1 cellular context compared by ENCODE assay signal in the genomic region with DNA sequence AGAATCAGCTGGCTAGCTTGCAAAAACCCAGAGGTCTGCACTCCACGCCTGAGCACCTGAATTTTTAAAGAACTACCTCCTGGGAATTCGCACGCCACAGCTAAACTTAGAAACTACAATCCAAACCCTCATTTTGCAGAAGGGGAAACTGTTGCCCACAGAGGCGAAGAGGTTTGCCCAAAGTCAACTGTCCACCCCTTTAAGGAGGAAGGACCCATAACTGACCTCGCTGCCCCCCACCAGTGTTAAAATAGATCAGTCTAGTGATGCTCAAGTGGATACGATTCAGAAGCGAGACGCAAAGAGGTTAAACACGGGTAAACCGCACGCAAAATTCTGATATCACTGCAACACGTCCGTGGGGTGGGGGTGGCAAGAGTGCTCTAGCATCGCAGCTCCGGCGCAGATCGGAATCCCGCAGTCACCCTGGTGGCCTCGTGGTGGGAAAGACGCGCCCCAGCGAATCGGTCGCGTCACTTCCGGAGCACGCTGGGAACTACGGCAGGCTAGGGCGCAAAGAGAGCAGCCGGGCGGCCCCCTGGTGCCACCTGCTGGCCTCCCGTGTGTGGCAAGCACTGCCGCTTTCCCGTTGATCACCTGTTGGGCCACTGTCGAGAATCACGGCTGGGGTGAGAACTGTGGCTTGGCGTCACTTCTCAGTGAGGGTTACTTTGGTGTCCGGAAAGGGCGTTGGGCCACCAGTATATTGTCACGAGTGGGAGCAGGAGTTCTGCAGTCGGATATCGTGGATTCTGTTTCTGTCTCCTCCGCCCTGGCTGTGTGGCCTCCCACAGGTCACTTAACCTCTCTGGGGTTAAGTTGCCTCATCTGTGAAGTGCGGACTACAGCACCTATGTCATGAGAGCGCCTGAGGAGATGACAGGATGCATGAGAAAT.
TF ChIP-seq lines count a peak whose summit lies in the region.

TSS of gene ALKBH2 (minus strand) at position 451 of the 897 bp plus-strand sequence. CDS start 686 bp downstream, outside the sequence.

TF ChIP-seq in K562, 482 proteins besides CTCF, POLR2A, EP300 and RAD21 (continued from another document and continues in another):
- TF ChIP-seq PATZ1 (CRISPR knock-in tag; IDR thresholded peaks at IDR 0.05; ENCODE audit: borderline replicate concordance) (no peak), ZNF780A (CRISPR knock-in tag; IDR thresholded peaks at IDR 0.05) (no peak), PML (IDR thresholded peaks at IDR 0.05; ENCODE audit: low read length) (peak; percentile 68), TAF1 (IDR thresholded peaks at IDR 0.05; ENCODE audit: control insufficient read depth, extremely low read depth, insufficient read depth, low read length, severe bottlenecking) (peak; percentile 56), U2AF2 (optimal IDR thresholded peaks at IDR 0.05; ENCODE audit: low read depth, low read length) (no peak), NRF1 (conservative IDR thresholded peaks at IDR 0.05 in 1 of 2, IDR thresholded peaks at IDR 0.05 in 1 of 2) (peak; percentile 81 to 85), SMAD1 (IDR thresholded peaks at IDR 0.05; ENCODE audit: low read depth, low read length, partially characterized antibody) (no peak), MNT (conservative IDR thresholded peaks at IDR 0.05) (peak; percentile 95 to 98), ETV1 (tag; conservative IDR thresholded peaks at IDR 0.05; ENCODE audit: low read depth) (peak; percentile 96), TBP (optimal IDR thresholded peaks at IDR 0.05; ENCODE audit: low read depth, low read length) (peak; percentile 88), KDM1A (IDR thresholded peaks at IDR 0.05) (peak; percentile 87 to 92), IFI16 (CRISPR knock-in tag; IDR thresholded peaks at IDR 0.05) (no peak), SOX6 (IDR thresholded peaks at IDR 0.05) (peak; percentile 65), ZHX1 (conservative IDR thresholded peaks at IDR 0.05; ENCODE audit: low read length) (peak; percentile 75; the same call in 1 of the 2 replicates), ZNF143 (CRISPR knock-in tag; IDR thresholded peaks at IDR 0.05) (peak; percentile 60), GABPB1 (CRISPR knock-in tag; IDR thresholded peaks at IDR 0.05) (peak; percentile 97), SLC30A9 (CRISPR knock-in tag; IDR thresholded peaks at IDR 0.05) (no peak), BACH1 (tag; IDR thresholded peaks at IDR 0.05) (no peak), SIN3A (IDR thresholded peaks at IDR 0.05; ENCODE audit: borderline replicate concordance in 2 of 2, control insufficient read depth in 1 of 2, low read depth in 2 of 2, low read length in 2 of 2) (peak; percentile 57 to 81; a peak in 1 of 4 replicates), HOXB6 (CRISPR knock-in tag; IDR thresholded peaks at IDR 0.05; ENCODE audit: borderline replicate concordance) (no peak), HDAC8 (tag; IDR thresholded peaks at IDR 0.05) (no peak), PRDM10 (IDR thresholded peaks at IDR 0.05; ENCODE audit: partially characterized antibody) (peak; percentile 79), ESRRA (IDR thresholded peaks at IDR 0.05; ENCODE audit: borderline replicate concordance, low read depth) (peak; percentile 83; the same call in 1 of the 2 replicates), MYBL2 (IDR thresholded peaks at IDR 0.05; ENCODE audit: low read depth) (no peak), MYBL2 (CRISPR knock-in tag; IDR thresholded peaks at IDR 0.05; ENCODE audit: borderline replicate concordance) (no peak), POLR2AphosphoS2 (IDR thresholded peaks at IDR 0.05; ENCODE audit: low read length) (no peak)
- TF ChIP-seq, protein P1, sequence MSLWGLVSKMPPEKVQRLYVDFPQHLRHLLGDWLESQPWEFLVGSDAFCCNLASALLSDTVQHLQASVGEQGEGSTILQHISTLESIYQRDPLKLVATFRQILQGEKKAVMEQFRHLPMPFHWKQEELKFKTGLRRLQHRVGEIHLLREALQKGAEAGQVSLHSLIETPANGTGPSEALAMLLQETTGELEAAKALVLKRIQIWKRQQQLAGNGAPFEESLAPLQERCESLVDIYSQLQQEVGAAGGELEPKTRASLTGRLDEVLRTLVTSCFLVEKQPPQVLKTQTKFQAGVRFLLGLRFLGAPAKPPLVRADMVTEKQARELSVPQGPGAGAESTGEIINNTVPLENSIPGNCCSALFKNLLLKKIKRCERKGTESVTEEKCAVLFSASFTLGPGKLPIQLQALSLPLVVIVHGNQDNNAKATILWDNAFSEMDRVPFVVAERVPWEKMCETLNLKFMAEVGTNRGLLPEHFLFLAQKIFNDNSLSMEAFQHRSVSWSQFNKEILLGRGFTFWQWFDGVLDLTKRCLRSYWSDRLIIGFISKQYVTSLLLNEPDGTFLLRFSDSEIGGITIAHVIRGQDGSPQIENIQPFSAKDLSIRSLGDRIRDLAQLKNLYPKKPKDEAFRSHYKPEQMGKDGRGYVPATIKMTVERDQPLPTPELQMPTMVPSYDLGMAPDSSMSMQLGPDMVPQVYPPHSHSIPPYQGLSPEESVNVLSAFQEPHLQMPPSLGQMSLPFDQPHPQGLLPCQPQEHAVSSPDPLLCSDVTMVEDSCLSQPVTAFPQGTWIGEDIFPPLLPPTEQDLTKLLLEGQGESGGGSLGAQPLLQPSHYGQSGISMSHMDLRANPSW (CRISPR knock-in tag; IDR thresholded peaks at IDR 0.05), result peak; percentile 96; the same call in 1 of the 2 replicates
- TF ChIP-seq, protein P2, sequence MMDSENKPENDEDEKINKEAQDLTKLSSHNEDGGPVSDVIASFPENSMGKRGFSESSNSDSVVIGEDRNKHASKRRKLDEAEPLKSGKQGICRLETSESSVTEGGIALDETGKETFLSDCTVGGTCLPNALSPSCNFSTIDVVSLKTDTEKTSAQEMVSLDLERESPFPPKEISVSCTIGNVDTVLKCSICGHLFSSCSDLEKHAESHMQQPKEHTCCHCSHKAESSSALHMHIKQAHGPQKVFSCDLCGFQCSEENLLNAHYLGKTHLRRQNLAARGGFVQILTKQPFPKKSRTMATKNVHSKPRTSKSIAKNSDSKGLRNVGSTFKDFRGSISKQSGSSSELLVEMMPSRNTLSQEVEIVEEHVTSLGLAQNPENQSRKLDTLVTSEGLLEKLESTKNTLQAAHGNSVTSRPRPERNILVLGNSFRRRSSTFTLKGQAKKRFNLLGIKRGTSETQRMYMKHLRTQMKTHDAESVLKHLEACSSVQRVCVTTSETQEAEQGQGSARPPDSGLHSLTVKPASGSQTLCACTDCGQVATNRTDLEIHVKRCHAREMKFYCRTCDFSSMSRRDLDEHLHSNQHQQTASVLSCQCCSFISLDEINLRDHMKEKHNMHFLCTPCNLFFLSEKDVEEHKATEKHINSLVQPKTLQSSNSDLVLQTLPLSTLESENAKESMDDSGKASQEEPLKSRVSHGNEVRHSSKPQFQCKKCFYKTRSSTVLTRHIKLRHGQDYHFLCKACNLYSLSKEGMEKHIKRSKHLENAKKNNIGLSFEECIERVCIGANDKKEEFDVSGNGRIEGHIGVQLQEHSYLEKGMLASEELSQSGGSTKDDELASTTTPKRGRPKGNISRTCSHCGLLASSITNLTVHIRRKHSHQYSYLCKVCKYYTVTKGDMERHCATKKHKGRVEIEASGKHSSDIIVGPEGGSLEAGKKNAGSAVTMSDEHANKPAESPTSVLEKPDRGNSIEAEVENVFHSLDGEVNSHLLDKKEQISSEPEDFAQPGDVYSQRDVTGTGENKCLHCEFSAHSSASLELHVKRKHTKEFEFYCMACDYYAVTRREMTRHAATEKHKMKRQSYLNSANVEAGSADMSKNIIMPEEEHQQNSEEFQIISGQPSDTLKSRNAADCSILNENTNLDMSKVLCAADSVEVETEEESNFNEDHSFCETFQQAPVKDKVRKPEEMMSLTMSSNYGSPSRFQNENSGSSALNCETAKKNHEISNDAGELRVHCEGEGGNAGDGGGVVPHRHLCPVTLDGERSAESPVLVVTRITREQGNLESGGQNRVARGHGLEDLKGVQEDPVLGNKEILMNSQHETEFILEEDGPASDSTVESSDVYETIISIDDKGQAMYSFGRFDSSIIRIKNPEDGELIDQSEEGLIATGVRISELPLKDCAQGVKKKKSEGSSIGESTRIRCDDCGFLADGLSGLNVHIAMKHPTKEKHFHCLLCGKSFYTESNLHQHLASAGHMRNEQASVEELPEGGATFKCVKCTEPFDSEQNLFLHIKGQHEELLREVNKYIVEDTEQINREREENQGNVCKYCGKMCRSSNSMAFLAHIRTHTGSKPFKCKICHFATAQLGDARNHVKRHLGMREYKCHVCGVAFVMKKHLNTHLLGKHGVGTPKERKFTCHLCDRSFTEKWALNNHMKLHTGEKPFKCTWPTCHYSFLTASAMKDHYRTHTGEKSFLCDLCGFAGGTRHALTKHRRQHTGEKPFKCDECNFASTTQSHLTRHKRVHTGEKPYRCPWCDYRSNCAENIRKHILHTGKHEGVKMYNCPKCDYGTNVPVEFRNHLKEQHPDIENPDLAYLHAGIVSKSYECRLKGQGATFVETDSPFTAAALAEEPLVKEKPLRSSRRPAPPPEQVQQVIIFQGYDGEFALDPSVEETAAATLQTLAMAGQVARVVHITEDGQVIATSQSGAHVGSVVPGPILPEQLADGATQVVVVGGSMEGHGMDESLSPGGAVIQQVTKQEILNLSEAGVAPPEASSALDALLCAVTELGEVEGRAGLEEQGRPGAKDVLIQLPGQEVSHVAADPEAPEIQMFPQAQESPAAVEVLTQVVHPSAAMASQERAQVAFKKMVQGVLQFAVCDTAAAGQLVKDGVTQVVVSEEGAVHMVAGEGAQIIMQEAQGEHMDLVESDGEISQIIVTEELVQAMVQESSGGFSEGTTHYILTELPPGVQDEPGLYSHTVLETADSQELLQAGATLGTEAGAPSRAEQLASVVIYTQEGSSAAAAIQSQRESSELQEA (IDR thresholded peaks at IDR 0.05; ENCODE audit: low read depth), result peak; percentile 64
- TF ChIP-seq, protein P3, sequence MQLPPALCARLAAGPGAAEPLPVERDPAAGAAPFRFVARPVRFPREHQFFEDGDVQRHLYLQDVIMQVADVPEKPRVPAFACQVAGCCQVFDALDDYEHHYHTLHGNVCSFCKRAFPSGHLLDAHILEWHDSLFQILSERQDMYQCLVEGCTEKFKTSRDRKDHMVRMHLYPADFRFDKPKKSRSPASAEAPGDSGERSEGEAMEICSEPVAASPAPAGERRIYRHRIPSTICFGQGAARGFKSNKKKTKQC (CRISPR knock-in tag; IDR thresholded peaks at IDR 0.05), result peak; percentile 85; the same call in 1 of the 2 replicates
